In genomic region chr20:46363874-46364669, GRCh38 we compare ENCODE assay signal across 1 cellular context.
A peak's percentile ranks its signal among the peaks of the same experiment; 100 is the strongest.
TF ChIP-seq lines count a peak whose summit lies in the region.

No MANE protein-coding gene starts in this region.

TF ChIP-seq in SK-N-SH, 30 proteins besides CTCF, POLR2A, EP300 and RAD21 (continued from another document):
- TF ChIP-seq, protein P1, sequence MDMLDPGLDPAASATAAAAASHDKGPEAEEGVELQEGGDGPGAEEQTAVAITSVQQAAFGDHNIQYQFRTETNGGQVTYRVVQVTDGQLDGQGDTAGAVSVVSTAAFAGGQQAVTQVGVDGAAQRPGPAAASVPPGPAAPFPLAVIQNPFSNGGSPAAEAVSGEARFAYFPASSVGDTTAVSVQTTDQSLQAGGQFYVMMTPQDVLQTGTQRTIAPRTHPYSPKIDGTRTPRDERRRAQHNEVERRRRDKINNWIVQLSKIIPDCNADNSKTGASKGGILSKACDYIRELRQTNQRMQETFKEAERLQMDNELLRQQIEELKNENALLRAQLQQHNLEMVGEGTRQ (IDR thresholded peaks at IDR 0.05; ENCODE audit: borderline replicate concordance, low read depth, low read length): peak; percentile 48; the same call in 1 of the 2 replicates
- TF ChIP-seq USF1 (IDR thresholded peaks at IDR 0.05; ENCODE audit: borderline replicate concordance, low read depth): peak; percentile 89
- TF ChIP-seq FOSL2 (IDR thresholded peaks at IDR 0.05; ENCODE audit: borderline replicate concordance, low read depth): no peak
- TF ChIP-seq FOXJ3 (CRISPR knock-in tag; IDR thresholded peaks at IDR 0.05): no peak
- no peak for TF ChIP-seq JUND (IDR thresholded peaks at IDR 0.05)
- peak; percentile 80; the same call in 1 of the 2 replicates for TF ChIP-seq SIN3A (IDR thresholded peaks at IDR 0.05; ENCODE audit: borderline replicate concordance, low read depth, low read length)
- no peak for TF ChIP-seq CHD2 (IDR thresholded peaks at IDR 0.05; ENCODE audit: low read length, partially characterized antibody)
- TF ChIP-seq EZH2phosphoT487 (IDR thresholded peaks at IDR 0.05; ENCODE audit: borderline replicate concordance, low read depth): no peak
- TF ChIP-seq NRF1 (IDR thresholded peaks at IDR 0.05; ENCODE audit: low read depth, low read length): no peak
- TF ChIP-seq FOXM1 (IDR thresholded peaks at IDR 0.05; ENCODE audit: low read depth): no peak
- no peak for TF ChIP-seq PBX3 (IDR thresholded peaks at IDR 0.05)
- TF ChIP-seq REST (IDR thresholded peaks at IDR 0.05; ENCODE audit: low read depth, low read length): 0 out of 2 replicates have a peak, but pooled peaks have one; percentile 2
- no peak; the same call in 1 of the 2 replicates for TF ChIP-seq ELF1 (IDR thresholded peaks at IDR 0.05)
- peak; percentile 91 for TF ChIP-seq GABPA (IDR thresholded peaks at IDR 0.05; ENCODE audit: low read depth)
- no peak for TF ChIP-seq YY1 (IDR thresholded peaks at IDR 0.05; ENCODE audit: low read depth)
- peak; percentile 62; the same call in 1 of the 2 replicates for TF ChIP-seq TAF1 (IDR thresholded peaks at IDR 0.05; ENCODE audit: borderline replicate concordance, low read depth, low read length)
